ENCODE assay signal across 1 cellular context in the genomic region with DNA sequence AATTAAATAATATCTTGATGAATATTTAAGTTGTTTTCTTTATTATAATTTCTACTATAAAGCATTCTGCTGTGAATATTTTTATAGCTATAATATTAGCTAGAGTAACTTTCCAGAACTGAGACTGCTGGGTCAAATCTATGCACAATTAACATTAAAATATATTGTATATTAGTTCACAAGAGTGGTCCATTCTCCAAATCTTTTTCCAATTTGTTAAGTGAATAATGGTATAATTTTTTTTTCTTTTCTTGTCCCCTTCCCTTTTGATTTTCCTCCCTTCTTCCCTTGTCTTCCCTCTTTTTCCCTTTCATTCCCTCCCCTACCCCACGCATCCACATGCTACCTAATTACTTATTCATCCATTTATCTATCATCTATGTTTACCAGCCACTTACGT.
TF ChIP-seq lines count a peak whose summit lies in the region.

No MANE protein-coding gene starts in this region.

TF ChIP-seq in HepG2, 621 proteins besides CTCF, POLR2A, EP300 and RAD21 (continued from another document):
- TF ChIP-seq, protein P1, sequence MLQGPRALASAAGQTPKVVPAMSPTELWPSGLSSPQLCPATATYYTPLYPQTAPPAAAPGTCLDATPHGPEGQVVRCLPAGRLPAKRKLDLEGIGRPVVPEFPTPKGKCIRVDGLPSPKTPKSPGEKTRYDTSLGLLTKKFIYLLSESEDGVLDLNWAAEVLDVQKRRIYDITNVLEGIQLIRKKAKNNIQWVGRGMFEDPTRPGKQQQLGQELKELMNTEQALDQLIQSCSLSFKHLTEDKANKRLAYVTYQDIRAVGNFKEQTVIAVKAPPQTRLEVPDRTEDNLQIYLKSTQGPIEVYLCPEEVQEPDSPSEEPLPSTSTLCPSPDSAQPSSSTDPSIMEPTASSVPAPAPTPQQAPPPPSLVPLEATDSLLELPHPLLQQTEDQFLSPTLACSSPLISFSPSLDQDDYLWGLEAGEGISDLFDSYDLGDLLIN (CRISPR knock-in tag; IDR thresholded peaks at IDR 0.05; ENCODE audit: borderline replicate concordance) = no peak
- TF ChIP-seq FOXP1 (IDR thresholded peaks at IDR 0.05) (no peak), FOXP1 (CRISPR knock-in tag; IDR thresholded peaks at IDR 0.05) (no peak), MBNL3 (CRISPR knock-in tag; conservative IDR thresholded peaks at IDR 0.05) (no peak), ZNF616 (CRISPR knock-in tag; IDR thresholded peaks at IDR 0.05; ENCODE audit: low read depth) (no peak), ZNF720 (CRISPR knock-in tag; IDR thresholded peaks at IDR 0.05) (no peak), HNRNPK (IDR thresholded peaks at IDR 0.05; ENCODE audit: low read depth, low read length, poor library complexity, severe bottlenecking) (peak; percentile 92)
- TF ChIP-seq, protein P2, sequence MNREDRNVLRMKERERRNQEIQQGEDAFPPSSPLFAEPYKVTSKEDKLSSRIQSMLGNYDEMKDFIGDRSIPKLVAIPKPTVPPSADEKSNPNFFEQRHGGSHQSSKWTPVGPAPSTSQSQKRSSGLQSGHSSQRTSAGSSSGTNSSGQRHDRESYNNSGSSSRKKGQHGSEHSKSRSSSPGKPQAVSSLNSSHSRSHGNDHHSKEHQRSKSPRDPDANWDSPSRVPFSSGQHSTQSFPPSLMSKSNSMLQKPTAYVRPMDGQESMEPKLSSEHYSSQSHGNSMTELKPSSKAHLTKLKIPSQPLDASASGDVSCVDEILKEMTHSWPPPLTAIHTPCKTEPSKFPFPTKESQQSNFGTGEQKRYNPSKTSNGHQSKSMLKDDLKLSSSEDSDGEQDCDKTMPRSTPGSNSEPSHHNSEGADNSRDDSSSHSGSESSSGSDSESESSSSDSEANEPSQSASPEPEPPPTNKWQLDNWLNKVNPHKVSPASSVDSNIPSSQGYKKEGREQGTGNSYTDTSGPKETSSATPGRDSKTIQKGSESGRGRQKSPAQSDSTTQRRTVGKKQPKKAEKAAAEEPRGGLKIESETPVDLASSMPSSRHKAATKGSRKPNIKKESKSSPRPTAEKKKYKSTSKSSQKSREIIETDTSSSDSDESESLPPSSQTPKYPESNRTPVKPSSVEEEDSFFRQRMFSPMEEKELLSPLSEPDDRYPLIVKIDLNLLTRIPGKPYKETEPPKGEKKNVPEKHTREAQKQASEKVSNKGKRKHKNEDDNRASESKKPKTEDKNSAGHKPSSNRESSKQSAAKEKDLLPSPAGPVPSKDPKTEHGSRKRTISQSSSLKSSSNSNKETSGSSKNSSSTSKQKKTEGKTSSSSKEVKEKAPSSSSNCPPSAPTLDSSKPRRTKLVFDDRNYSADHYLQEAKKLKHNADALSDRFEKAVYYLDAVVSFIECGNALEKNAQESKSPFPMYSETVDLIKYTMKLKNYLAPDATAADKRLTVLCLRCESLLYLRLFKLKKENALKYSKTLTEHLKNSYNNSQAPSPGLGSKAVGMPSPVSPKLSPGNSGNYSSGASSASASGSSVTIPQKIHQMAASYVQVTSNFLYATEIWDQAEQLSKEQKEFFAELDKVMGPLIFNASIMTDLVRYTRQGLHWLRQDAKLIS (CRISPR knock-in tag; IDR thresholded peaks at IDR 0.05) = no peak
